1 cellular context compared by ENCODE assay signal in genomic region chr13:113437408-113438010, GRCh38.
TF ChIP-seq lines count a peak whose summit lies in the region.

No MANE protein-coding gene starts in this region.

TF ChIP-seq in IMR-90, 13 proteins besides CTCF, POLR2A, EP300 and RAD21 (continued from another document):
- no peak for TF ChIP-seq RCOR1 (IDR thresholded peaks at IDR 0.05; ENCODE audit: insufficient replicate concordance, low read length)
- no peak for TF ChIP-seq MAFK (IDR thresholded peaks at IDR 0.05; ENCODE audit: low read depth, low read length)
